ENCODE assay signal across 21 cellular contexts in the genomic region with DNA sequence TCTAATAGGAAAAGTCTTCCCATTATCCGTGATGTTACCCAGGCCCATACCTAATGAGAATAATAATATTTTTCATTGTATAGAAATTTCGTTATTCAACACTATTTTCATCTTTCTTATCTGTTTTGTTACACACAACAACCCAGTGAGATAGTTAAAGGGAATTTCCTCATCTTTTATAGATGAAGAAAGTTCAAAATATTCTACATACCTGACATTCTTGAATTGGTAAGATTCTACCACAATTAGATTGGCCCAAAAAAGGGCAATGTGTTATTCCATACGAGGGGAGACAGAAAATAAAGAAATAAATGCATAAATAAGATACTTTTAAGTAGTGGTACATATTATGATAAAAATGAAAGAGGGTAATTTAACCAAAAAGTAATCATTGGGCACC.
"Had no signal": no experiment of that assay in that cellular context is flagged by ENCODE, and none has a peak within 500 bp of the region (broad histone marks: within the 10 kb centered on the region; RNA-seq: fewer than 3 reads in every experiment).

No MANE protein-coding gene starts in this region.

- H3K27me3 Mint-ChIP-seq: activated B cell treated with CpG ODN at 0.5 μM for 24 hours; activated naive CD4-positive, alpha-beta T cell treated with anti-CD3 and anti-CD28 coated beads, Interleukin-2, amount 10 ng/mL, durations not matched to agents 7 days and 5 days; naive B cell had no signal

- H3K27me3 ChIP-seq: esophagus muscularis mucosa, gastroesophageal sphincter, right lobe of liver, upper lobe of left lung had no signal

- H3K36me3 Mint-ChIP-seq: activated naive CD4-positive, alpha-beta T cell treated with anti-CD3 and anti-CD28 coated beads, Interleukin-2, amount 10 ng/mL, durations not matched to agents 7 days and 5 days; naive B cell had no signal

- H3K36me3 ChIP-seq: esophagus muscularis mucosa, gastroesophageal sphincter, right lobe of liver, upper lobe of left lung had no signal

- ATAC-seq: gastroesophageal sphincter; mucosa of descending colon; right lobe of liver; stimulated activated naive CD8-positive, alpha-beta T cell treated with anti-CD3 and anti-CD28 coated beads, Interleukin-15, Interleukin-2, amounts not matched to agents 100 U/mL and 50 U/mL, for 24 hours had no signal

- H3K4me1 Mint-ChIP-seq: activated B cell treated with CpG ODN at 0.5 μM for 24 hours; activated naive CD4-positive, alpha-beta T cell treated with anti-CD3 and anti-CD28 coated beads, Interleukin-2, amount 10 ng/mL, durations not matched to agents 7 days and 5 days; naive B cell had no signal

- DNase-seq: activated B cell treated with CpG ODN at 0.5 μM for 24 hours; activated CD4-positive, alpha-beta T cell treated with anti-CD3 and anti-CD28 coated beads for 4 hours; activated CD4-positive, alpha-beta T cell treated with anti-CD3 and anti-CD28 coated beads, Interleukin-2, amount 50 U/mL, for 48 hours; activated CD8-positive, alpha-beta memory T cell treated with anti-CD3 and anti-CD28 coated beads, Interleukin-2, amount 50 U/mL, for 48 hours; activated naive CD4-positive, alpha-beta T cell treated with anti-CD3 and anti-CD28 coated beads, Interleukin-2, amount 10 ng/mL, durations not matched to agents 7 days and 5 days; activated T-cell treated with anti-CD3 and anti-CD28 coated beads, Interleukin-2, amount 50 U/mL, for 48 hours; head of caudate nucleus; hypothalamus; mucosa of descending colon; naive B cell; nucleus accumbens; right lobe of liver; small intestine; stimulated activated CD4-positive, alpha-beta T cell treated with anti-CD3 and anti-CD28 coated beads, Interleukin-2, amount 100 ng/mL, for 48 hours; stimulated activated CD8-positive, alpha-beta memory T cell treated with anti-CD3 and anti-CD28 coated beads, Interleukin-4, amount 100 ng/mL, for 48 hours; stimulated activated naive CD8-positive, alpha-beta T cell treated with anti-CD3 and anti-CD28 coated beads, Interleukin-15, Interleukin-2, amounts not matched to agents 100 U/mL and 50 U/mL, for 24 hours; upper lobe of left lung had no signal

- H3K4me3 ChIP-seq: coronary artery, esophagus muscularis mucosa, gastroesophageal sphincter, mucosa of descending colon, right lobe of liver, upper lobe of left lung had no signal

- H3K27ac ChIP-seq: coronary artery, esophagus muscularis mucosa, gastroesophageal sphincter, right lobe of liver had no signal

- H3K4me3 Mint-ChIP-seq: activated B cell treated with CpG ODN at 0.5 μM for 24 hours; activated naive CD4-positive, alpha-beta T cell treated with anti-CD3 and anti-CD28 coated beads, Interleukin-2, amount 10 ng/mL, durations not matched to agents 7 days and 5 days; naive B cell; T-helper 1 cell treated with Interleukin-12 subunit alpha and Interleukin-12 subunit beta and Interleukin-4 antibody, amounts not matched to agents 30 μg/mL and 1 μg/mL, for 36 hours had no signal

- H3K27ac Mint-ChIP-seq: activated B cell treated with CpG ODN at 0.5 μM for 24 hours; activated naive CD4-positive, alpha-beta T cell treated with anti-CD3 and anti-CD28 coated beads, Interleukin-2, amount 10 ng/mL, durations not matched to agents 7 days and 5 days; naive B cell; T-helper 1 cell treated with Interleukin-12 subunit alpha and Interleukin-12 subunit beta and Interleukin-4 antibody, amounts not matched to agents 30 μg/mL and 1 μg/mL, for 36 hours had no signal

- H3K4me1 ChIP-seq: right lobe of liver had no signal

- H3K9me3 ChIP-seq: esophagus muscularis mucosa, gastroesophageal sphincter, mucosa of descending colon, right lobe of liver, upper lobe of left lung had no signal

- H3K9me3 Mint-ChIP-seq: activated B cell treated with CpG ODN at 0.5 μM for 24 hours had no signal
